ENCODE assay signal across 1 cellular context in genomic region chr2:71545572-71546274, GRCh38.
A peak's percentile ranks its signal among the peaks of the same experiment; 100 is the strongest.
TF ChIP-seq lines count a peak whose summit lies in the region.

No MANE protein-coding gene starts in this region.

TF ChIP-seq in HepG2, 621 proteins besides CTCF, POLR2A, EP300 and RAD21 (continued from another document and continues in another):
- TF ChIP-seq FOXC1 (CRISPR knock-in tag; IDR thresholded peaks at IDR 0.05; ENCODE audit: borderline replicate concordance) (no peak), SSRP1 (CRISPR knock-in tag; IDR thresholded peaks at IDR 0.05) (no peak), GABPB1 (CRISPR knock-in tag; IDR thresholded peaks at IDR 0.05) (peak; percentile 7; the same call in 1 of the 2 replicates), MBD4 (IDR thresholded peaks at IDR 0.05; ENCODE audit: borderline replicate concordance, low read length) (no peak), ZNF687 (CRISPR knock-in tag; IDR thresholded peaks at IDR 0.05) (no peak), ZNF543 (CRISPR knock-in tag; IDR thresholded peaks at IDR 0.05) (no peak), MAX (IDR thresholded peaks at IDR 0.05) (peak; percentile 53; the same call in 1 of the 2 replicates), ZNF407 (CRISPR knock-in tag; IDR thresholded peaks at IDR 0.05; ENCODE audit: not compliant biosample characterization) (no peak), CC2D1A (CRISPR knock-in tag; IDR thresholded peaks at IDR 0.05) (no peak), ZNF556 (CRISPR knock-in tag; IDR thresholded peaks at IDR 0.05; ENCODE audit: borderline replicate concordance) (no peak), AKAP8 (CRISPR knock-in tag; IDR thresholded peaks at IDR 0.05) (no peak), ZBTB25 (CRISPR knock-in tag; IDR thresholded peaks at IDR 0.05) (peak; percentile 58; the same call in 1 of the 2 replicates), ZNF24 (IDR thresholded peaks at IDR 0.05) (no peak), THAP11 (CRISPR knock-in tag; IDR thresholded peaks at IDR 0.05) (peak; percentile 39; the same call in 1 of the 2 replicates), NAIF1 (CRISPR knock-in tag; IDR thresholded peaks at IDR 0.05; ENCODE audit: borderline replicate concordance) (no peak), ZNF510 (CRISPR knock-in tag; IDR thresholded peaks at IDR 0.05; ENCODE audit: low read depth) (0 out of 2 replicates have a peak, but pooled peaks have one; percentile 58), BORCS8-MEF2B (CRISPR knock-in tag; IDR thresholded peaks at IDR 0.05) (peak; percentile 31; the same call in 1 of the 2 replicates), POLR2AphosphoS5 (IDR thresholded peaks at IDR 0.05; ENCODE audit: low read depth, low read length) (no peak), FOXA3 (CRISPR knock-in tag; IDR thresholded peaks at IDR 0.05) (0 out of 2 replicates have a peak, but pooled peaks have one; percentile 15), ZNF567 (CRISPR knock-in tag; IDR thresholded peaks at IDR 0.05; ENCODE audit: borderline replicate concordance) (no peak), SOX6 (IDR thresholded peaks at IDR 0.05) (no peak), SOX6 (CRISPR knock-in tag; IDR thresholded peaks at IDR 0.05) (peak; percentile 8; the same call in 1 of the 2 replicates), ZSCAN20 (CRISPR knock-in tag; IDR thresholded peaks at IDR 0.05; ENCODE audit: borderline replicate concordance) (no peak), KAT8 (CRISPR knock-in tag; IDR thresholded peaks at IDR 0.05) (no peak), ARNT (IDR thresholded peaks at IDR 0.05) (no peak), ZNF780A (CRISPR knock-in tag; IDR thresholded peaks at IDR 0.05) (no peak), XRCC5 (optimal IDR thresholded peaks at IDR 0.05; ENCODE audit: low read length) (peak; percentile 94), CEBPB (IDR thresholded peaks at IDR 0.05; ENCODE audit: borderline replicate concordance, low read depth, low read length) (no peak), ZNF800 (CRISPR knock-in tag; IDR thresholded peaks at IDR 0.05) (no peak), NONO (IDR thresholded peaks at IDR 0.05) (no peak), NONO (CRISPR knock-in tag; conservative IDR thresholded peaks at IDR 0.05) (0 out of 2 replicates have a peak, but pooled peaks have one; percentile 35), MLLT10 (CRISPR knock-in tag; IDR thresholded peaks at IDR 0.05) (no peak), ZNF232 (CRISPR knock-in tag; IDR thresholded peaks at IDR 0.05; ENCODE audit: borderline replicate concordance) (0 out of 2 replicates have a peak, but pooled peaks have one; percentile 35), ZNF574 (CRISPR knock-in tag; IDR thresholded peaks at IDR 0.05) (peak; percentile 53; the same call in 1 of the 2 replicates), MEF2D (CRISPR knock-in tag; IDR thresholded peaks at IDR 0.05) (no peak)
